Comparison of ENCODE assay signal across 1 cellular context in the genomic region with DNA sequence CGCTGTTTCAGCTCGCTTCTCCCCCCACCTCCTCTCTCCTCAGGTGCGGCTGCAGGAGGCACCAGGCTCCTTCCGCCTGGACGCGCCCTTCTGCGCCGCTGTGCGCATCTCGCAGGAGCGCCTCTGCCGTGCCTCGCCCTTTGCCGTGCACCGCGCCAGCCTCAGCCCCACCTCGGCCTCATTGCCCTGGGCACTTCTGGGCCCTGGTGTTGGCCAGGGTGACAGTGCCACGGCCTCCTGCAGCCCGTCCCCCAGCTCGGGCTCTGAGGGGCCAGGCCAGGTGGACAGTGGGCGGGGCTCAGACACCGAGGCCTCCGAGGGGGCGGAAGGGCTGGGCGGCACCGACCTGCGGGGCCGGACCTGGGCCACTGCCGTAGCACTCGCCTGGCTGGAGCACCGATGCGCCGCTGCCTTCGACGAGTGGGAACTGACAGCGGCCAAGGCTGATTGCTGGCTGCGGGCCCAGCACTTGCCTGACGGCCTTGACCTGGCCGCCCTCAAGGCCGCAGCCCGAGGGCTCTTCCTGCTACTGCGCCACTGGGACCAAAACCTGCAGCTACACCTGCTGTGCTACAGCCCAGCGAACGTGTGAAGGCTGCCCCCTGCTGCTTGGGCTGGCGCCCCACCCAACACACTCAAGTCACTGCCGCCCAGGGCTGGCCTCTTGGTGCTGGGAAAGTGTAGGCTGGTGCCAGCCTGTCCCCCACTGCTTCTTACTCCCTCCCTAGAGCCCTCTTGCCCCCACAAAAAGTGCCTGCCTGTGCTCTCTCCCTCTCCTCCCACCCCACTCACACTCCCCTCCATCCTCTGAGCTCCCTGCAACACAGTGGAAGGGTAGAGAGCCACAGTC.
TF ChIP-seq lines count a peak whose summit lies in the region.

No MANE protein-coding gene starts in this region.

TF ChIP-seq in K562, 482 proteins besides CTCF, POLR2A, EP300 and RAD21 (continued from another document and continues in another):
- TF ChIP-seq, protein P1, sequence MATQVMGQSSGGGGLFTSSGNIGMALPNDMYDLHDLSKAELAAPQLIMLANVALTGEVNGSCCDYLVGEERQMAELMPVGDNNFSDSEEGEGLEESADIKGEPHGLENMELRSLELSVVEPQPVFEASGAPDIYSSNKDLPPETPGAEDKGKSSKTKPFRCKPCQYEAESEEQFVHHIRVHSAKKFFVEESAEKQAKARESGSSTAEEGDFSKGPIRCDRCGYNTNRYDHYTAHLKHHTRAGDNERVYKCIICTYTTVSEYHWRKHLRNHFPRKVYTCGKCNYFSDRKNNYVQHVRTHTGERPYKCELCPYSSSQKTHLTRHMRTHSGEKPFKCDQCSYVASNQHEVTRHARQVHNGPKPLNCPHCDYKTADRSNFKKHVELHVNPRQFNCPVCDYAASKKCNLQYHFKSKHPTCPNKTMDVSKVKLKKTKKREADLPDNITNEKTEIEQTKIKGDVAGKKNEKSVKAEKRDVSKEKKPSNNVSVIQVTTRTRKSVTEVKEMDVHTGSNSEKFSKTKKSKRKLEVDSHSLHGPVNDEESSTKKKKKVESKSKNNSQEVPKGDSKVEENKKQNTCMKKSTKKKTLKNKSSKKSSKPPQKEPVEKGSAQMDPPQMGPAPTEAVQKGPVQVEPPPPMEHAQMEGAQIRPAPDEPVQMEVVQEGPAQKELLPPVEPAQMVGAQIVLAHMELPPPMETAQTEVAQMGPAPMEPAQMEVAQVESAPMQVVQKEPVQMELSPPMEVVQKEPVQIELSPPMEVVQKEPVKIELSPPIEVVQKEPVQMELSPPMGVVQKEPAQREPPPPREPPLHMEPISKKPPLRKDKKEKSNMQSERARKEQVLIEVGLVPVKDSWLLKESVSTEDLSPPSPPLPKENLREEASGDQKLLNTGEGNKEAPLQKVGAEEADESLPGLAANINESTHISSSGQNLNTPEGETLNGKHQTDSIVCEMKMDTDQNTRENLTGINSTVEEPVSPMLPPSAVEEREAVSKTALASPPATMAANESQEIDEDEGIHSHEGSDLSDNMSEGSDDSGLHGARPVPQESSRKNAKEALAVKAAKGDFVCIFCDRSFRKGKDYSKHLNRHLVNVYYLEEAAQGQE (CRISPR knock-in tag; IDR thresholded peaks at IDR 0.05; ENCODE audit: low read depth), result peak; percentile 75; the same call in 1 of the 2 replicates
- TF ChIP-seq HDAC8 (tag; IDR thresholded peaks at IDR 0.05) (no peak), SNIP1 (IDR thresholded peaks at IDR 0.05; ENCODE audit: low read depth) (no peak), ZNF444 (CRISPR knock-in tag; IDR thresholded peaks at IDR 0.05) (no peak), MECOM (CRISPR knock-in tag; IDR thresholded peaks at IDR 0.05) (no peak), TCF3 (CRISPR knock-in tag; IDR thresholded peaks at IDR 0.05) (peak; percentile 14; the same call in 1 of the 2 replicates), GATAD2A (IDR thresholded peaks at IDR 0.05) (no peak), RBM34 (IDR thresholded peaks at IDR 0.05; ENCODE audit: borderline replicate concordance, insufficient read depth, low read length) (no peak), ZNF436 (CRISPR knock-in tag; IDR thresholded peaks at IDR 0.05) (no peak), KHSRP (IDR thresholded peaks at IDR 0.05) (no peak), FOXK2 (conservative IDR thresholded peaks at IDR 0.05 in 1 of 2, IDR thresholded peaks at IDR 0.05 in 1 of 2; ENCODE audit: low read depth in 2 of 2) (no peak), HNRNPL (IDR thresholded peaks at IDR 0.05; ENCODE audit: low read depth, low read length) (peak; percentile 52; the same call in 1 of the 2 replicates), CCAR2 (IDR thresholded peaks at IDR 0.05; ENCODE audit: low read depth, low read length) (no peak), SMAD1 (IDR thresholded peaks at IDR 0.05; ENCODE audit: low read depth, low read length, partially characterized antibody) (no peak), NFRKB (IDR thresholded peaks at IDR 0.05; ENCODE audit: low read depth) (no peak), ZNF311 (CRISPR knock-in tag; IDR thresholded peaks at IDR 0.05) (no peak), ZNF764 (CRISPR knock-in tag; IDR thresholded peaks at IDR 0.05; ENCODE audit: low read depth) (no peak), JUND (IDR thresholded peaks at IDR 0.05; ENCODE audit: borderline replicate concordance, low read depth, low read length) (0 out of 2 replicates have a peak, but pooled peaks have one; percentile 44), JUND (tag; IDR thresholded peaks at IDR 0.05; ENCODE audit: borderline replicate concordance, low read depth, low read length) (no peak; the same call in 2 of the 3 replicates), MYBL2 (IDR thresholded peaks at IDR 0.05; ENCODE audit: low read depth) (no peak), MYBL2 (CRISPR knock-in tag; IDR thresholded peaks at IDR 0.05; ENCODE audit: borderline replicate concordance) (no peak), BCOR (IDR thresholded peaks at IDR 0.05) (no peak), TSC22D4 (tag; IDR thresholded peaks at IDR 0.05) (no peak), ZNF239 (CRISPR knock-in tag; IDR thresholded peaks at IDR 0.05) (no peak), NFIC (IDR thresholded peaks at IDR 0.05) (peak; percentile 82)
- TF ChIP-seq, protein P2, sequence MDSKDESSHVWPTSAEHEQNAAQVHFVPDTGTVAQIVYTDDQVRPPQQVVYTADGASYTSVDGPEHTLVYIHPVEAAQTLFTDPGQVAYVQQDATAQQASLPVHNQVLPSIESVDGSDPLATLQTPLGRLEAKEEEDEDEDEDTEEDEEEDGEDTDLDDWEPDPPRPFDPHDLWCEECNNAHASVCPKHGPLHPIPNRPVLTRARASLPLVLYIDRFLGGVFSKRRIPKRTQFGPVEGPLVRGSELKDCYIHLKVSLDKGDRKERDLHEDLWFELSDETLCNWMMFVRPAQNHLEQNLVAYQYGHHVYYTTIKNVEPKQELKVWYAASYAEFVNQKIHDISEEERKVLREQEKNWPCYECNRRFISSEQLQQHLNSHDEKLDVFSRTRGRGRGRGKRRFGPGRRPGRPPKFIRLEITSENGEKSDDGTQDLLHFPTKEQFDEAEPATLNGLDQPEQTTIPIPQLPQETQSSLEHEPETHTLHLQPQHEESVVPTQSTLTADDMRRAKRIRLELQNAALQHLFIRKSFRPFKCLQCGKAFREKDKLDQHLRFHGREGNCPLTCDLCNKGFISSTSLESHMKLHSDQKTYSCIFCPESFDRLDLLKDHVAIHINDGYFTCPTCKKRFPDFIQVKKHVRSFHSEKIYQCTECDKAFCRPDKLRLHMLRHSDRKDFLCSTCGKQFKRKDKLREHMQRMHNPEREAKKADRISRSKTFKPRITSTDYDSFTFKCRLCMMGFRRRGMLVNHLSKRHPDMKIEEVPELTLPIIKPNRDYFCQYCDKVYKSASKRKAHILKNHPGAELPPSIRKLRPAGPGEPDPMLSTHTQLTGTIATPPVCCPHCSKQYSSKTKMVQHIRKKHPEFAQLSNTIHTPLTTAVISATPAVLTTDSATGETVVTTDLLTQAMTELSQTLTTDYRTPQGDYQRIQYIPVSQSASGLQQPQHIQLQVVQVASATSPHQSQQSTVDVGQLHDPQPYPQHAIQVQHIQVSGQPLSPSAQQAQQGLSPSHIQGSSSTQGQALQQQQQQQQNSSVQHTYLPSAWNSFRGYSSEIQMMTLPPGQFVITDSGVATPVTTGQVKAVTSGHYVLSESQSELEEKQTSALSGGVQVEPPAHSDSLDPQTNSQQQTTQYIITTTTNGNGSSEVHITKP (IDR thresholded peaks at IDR 0.05; ENCODE audit: partially characterized antibody), result no peak
- TF ChIP-seq, protein P3, sequence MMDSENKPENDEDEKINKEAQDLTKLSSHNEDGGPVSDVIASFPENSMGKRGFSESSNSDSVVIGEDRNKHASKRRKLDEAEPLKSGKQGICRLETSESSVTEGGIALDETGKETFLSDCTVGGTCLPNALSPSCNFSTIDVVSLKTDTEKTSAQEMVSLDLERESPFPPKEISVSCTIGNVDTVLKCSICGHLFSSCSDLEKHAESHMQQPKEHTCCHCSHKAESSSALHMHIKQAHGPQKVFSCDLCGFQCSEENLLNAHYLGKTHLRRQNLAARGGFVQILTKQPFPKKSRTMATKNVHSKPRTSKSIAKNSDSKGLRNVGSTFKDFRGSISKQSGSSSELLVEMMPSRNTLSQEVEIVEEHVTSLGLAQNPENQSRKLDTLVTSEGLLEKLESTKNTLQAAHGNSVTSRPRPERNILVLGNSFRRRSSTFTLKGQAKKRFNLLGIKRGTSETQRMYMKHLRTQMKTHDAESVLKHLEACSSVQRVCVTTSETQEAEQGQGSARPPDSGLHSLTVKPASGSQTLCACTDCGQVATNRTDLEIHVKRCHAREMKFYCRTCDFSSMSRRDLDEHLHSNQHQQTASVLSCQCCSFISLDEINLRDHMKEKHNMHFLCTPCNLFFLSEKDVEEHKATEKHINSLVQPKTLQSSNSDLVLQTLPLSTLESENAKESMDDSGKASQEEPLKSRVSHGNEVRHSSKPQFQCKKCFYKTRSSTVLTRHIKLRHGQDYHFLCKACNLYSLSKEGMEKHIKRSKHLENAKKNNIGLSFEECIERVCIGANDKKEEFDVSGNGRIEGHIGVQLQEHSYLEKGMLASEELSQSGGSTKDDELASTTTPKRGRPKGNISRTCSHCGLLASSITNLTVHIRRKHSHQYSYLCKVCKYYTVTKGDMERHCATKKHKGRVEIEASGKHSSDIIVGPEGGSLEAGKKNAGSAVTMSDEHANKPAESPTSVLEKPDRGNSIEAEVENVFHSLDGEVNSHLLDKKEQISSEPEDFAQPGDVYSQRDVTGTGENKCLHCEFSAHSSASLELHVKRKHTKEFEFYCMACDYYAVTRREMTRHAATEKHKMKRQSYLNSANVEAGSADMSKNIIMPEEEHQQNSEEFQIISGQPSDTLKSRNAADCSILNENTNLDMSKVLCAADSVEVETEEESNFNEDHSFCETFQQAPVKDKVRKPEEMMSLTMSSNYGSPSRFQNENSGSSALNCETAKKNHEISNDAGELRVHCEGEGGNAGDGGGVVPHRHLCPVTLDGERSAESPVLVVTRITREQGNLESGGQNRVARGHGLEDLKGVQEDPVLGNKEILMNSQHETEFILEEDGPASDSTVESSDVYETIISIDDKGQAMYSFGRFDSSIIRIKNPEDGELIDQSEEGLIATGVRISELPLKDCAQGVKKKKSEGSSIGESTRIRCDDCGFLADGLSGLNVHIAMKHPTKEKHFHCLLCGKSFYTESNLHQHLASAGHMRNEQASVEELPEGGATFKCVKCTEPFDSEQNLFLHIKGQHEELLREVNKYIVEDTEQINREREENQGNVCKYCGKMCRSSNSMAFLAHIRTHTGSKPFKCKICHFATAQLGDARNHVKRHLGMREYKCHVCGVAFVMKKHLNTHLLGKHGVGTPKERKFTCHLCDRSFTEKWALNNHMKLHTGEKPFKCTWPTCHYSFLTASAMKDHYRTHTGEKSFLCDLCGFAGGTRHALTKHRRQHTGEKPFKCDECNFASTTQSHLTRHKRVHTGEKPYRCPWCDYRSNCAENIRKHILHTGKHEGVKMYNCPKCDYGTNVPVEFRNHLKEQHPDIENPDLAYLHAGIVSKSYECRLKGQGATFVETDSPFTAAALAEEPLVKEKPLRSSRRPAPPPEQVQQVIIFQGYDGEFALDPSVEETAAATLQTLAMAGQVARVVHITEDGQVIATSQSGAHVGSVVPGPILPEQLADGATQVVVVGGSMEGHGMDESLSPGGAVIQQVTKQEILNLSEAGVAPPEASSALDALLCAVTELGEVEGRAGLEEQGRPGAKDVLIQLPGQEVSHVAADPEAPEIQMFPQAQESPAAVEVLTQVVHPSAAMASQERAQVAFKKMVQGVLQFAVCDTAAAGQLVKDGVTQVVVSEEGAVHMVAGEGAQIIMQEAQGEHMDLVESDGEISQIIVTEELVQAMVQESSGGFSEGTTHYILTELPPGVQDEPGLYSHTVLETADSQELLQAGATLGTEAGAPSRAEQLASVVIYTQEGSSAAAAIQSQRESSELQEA (IDR thresholded peaks at IDR 0.05; ENCODE audit: low read depth), result no peak
- TF ChIP-seq, protein P4, sequence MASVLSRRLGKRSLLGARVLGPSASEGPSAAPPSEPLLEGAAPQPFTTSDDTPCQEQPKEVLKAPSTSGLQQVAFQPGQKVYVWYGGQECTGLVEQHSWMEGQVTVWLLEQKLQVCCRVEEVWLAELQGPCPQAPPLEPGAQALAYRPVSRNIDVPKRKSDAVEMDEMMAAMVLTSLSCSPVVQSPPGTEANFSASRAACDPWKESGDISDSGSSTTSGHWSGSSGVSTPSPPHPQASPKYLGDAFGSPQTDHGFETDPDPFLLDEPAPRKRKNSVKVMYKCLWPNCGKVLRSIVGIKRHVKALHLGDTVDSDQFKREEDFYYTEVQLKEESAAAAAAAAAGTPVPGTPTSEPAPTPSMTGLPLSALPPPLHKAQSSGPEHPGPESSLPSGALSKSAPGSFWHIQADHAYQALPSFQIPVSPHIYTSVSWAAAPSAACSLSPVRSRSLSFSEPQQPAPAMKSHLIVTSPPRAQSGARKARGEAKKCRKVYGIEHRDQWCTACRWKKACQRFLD (CRISPR knock-in tag; IDR thresholded peaks at IDR 0.05), result no peak
- TF ChIP-seq, protein P5, sequence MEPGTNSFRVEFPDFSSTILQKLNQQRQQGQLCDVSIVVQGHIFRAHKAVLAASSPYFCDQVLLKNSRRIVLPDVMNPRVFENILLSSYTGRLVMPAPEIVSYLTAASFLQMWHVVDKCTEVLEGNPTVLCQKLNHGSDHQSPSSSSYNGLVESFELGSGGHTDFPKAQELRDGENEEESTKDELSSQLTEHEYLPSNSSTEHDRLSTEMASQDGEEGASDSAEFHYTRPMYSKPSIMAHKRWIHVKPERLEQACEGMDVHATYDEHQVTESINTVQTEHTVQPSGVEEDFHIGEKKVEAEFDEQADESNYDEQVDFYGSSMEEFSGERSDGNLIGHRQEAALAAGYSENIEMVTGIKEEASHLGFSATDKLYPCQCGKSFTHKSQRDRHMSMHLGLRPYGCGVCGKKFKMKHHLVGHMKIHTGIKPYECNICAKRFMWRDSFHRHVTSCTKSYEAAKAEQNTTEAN (CRISPR knock-in tag; IDR thresholded peaks at IDR 0.05), result no peak
- TF ChIP-seq, protein P6, sequence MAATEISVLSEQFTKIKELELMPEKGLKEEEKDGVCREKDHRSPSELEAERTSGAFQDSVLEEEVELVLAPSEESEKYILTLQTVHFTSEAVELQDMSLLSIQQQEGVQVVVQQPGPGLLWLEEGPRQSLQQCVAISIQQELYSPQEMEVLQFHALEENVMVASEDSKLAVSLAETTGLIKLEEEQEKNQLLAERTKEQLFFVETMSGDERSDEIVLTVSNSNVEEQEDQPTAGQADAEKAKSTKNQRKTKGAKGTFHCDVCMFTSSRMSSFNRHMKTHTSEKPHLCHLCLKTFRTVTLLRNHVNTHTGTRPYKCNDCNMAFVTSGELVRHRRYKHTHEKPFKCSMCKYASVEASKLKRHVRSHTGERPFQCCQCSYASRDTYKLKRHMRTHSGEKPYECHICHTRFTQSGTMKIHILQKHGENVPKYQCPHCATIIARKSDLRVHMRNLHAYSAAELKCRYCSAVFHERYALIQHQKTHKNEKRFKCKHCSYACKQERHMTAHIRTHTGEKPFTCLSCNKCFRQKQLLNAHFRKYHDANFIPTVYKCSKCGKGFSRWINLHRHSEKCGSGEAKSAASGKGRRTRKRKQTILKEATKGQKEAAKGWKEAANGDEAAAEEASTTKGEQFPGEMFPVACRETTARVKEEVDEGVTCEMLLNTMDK (IDR thresholded peaks at IDR 0.05; ENCODE audit: borderline replicate concordance, insufficient read depth, low read depth, low read length, poor library complexity, severe bottlenecking), result peak; percentile 95
- TF ChIP-seq, protein P7, sequence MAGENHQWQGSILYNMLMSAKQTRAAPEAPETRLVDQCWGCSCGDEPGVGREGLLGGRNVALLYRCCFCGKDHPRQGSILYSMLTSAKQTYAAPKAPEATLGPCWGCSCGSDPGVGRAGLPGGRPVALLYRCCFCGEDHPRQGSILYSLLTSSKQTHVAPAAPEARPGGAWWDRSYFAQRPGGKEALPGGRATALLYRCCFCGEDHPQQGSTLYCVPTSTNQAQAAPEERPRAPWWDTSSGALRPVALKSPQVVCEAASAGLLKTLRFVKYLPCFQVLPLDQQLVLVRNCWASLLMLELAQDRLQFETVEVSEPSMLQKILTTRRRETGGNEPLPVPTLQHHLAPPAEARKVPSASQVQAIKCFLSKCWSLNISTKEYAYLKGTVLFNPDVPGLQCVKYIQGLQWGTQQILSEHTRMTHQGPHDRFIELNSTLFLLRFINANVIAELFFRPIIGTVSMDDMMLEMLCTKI (IDR thresholded peaks at IDR 0.05; ENCODE audit: partially characterized antibody), result no peak
